Comparison of ENCODE assay signal across 31 cellular contexts in genomic region chr1:108188801-108189200, GRCh38. TPM values are rescaled to one million over a fixed set of nuclear protein-coding genes. Genes with fewer than 3 reads are reported as not detected.
"Had no signal": no experiment of that assay in that cellular context is flagged by ENCODE, and none has a peak within 500 bp of the region (broad histone marks: within the 10 kb centered on the region; RNA-seq: fewer than 3 reads in every experiment).

No MANE protein-coding gene starts in this region.

- H3K4me1 ChIP-seq: adrenal gland, body of pancreas, colonic mucosa, right lobe of liver, vagina had no signal

- H3K4me1 Mint-ChIP-seq: activated naive CD4-positive, alpha-beta T cell treated with anti-CD3 and anti-CD28 coated beads, Interleukin-2, amount 50 U/mL, for 24 hours; mesothelial cell of epicardium; nephron progenitor cell had no signal

- H3K4me3 Mint-ChIP-seq: activated naive CD4-positive, alpha-beta T cell treated with anti-CD3 and anti-CD28 coated beads, Interleukin-2, amount 50 U/mL, for 24 hours; mesothelial cell of epicardium; nephron progenitor cell had no signal

- ATAC-seq: body of pancreas; left cardiac atrium; left ventricle myocardium superior; right lobe of liver; stimulated activated naive CD8-positive, alpha-beta T cell treated with anti-CD3 and anti-CD28 coated beads, Interleukin-15, Interleukin-2, amounts not matched to agents 100 U/mL and 50 U/mL, for 24 hours had no signal

- H3K4me3 ChIP-seq: adrenal gland, body of pancreas, colonic mucosa, ovary, right lobe of liver, upper lobe of left lung, vagina had no signal

- H3K27me3 ChIP-seq: adrenal gland, body of pancreas, colonic mucosa, neutrophil, ovary, right lobe of liver, upper lobe of left lung, vagina had no signal

- H3K27ac Mint-ChIP-seq: activated naive CD4-positive, alpha-beta T cell treated with anti-CD3 and anti-CD28 coated beads, Interleukin-2, amount 50 U/mL, for 24 hours; mesothelial cell of epicardium; naive B cell; nephron progenitor cell; progenitor cell of endocrine pancreas had no signal

- H3K9me3 ChIP-seq: adrenal gland, body of pancreas, neutrophil, right lobe of liver, vagina had no signal

- H3K27me3 Mint-ChIP-seq: activated naive CD4-positive, alpha-beta T cell treated with anti-CD3 and anti-CD28 coated beads, Interleukin-2, amount 50 U/mL, for 24 hours; naive B cell; progenitor cell of endocrine pancreas had no signal

- H3K27ac ChIP-seq: adrenal gland, body of pancreas, colonic mucosa, neutrophil, ovary, right lobe of liver, upper lobe of left lung, vagina had no signal

- DNase-seq: activated CD4-positive, CD25-positive, alpha-beta regulatory T cell treated with anti-CD3 and anti-CD28 coated beads, Interleukin-2, amount 50 U/mL, for 72 hours; activated CD8-positive, alpha-beta memory T cell treated with anti-CD3 and anti-CD28 coated beads, Interleukin-2, amount 50 U/mL, for 48 hours; activated gamma-delta T cell; adrenal gland; aorta; body of pancreas; colonic mucosa; effector memory CD4-positive, alpha-beta T cell; head of caudate nucleus; hippocampal formation; left cardiac atrium; left ventricle myocardium superior; naive B cell; nephron progenitor cell; ovary; right lobe of liver; stimulated activated CD4-positive, alpha-beta T cell treated with anti-CD3 and anti-CD28 coated beads, Interleukin-2, amount 100 ng/mL, for 48 hours; stimulated activated naive CD8-positive, alpha-beta T cell treated with anti-CD3 and anti-CD28 coated beads, Interleukin-15, Interleukin-2, amounts not matched to agents 100 U/mL and 50 U/mL, for 24 hours; substantia nigra; upper lobe of left lung had no signal

- H3K36me3 ChIP-seq: adrenal gland, colonic mucosa, ovary had no signal

RNA-seq across cellular contexts. Expression of gene NBPF4, which starts 55.1 kb away (rescaled TPM):
- total RNA-seq: body of pancreas, dermis microvascular lymphatic vessel endothelial cell, endothelial cell of umbilical vein, fibroblast of lung, left cardiac atrium, left ventricle myocardium superior, lung microvascular endothelial cell, mesothelial cell of epicardium, ovary, progenitor cell of endocrine pancreas, renal cortical epithelial cell, right lobe of liver, skeletal muscle tissue, upper lobe of left lung, vagina had no signal
